ENCODE assay signal across 8 cellular contexts in genomic region chr5:154849791-154850201, GRCh38. TPM values are rescaled to one million over a fixed set of nuclear protein-coding genes. Genes with fewer than 3 reads are reported as not detected.
DNase-seq lines count a peak whose midpoint lies in the region; ATAC-seq and TF ChIP-seq lines count a peak whose summit lies in the region.

No MANE protein-coding gene starts in this region.

- H3K4me1 ChIP-seq in iPS-20b (ENCODE audit: insufficient read depth, low read length) (peaks cover 16% of the 10 kb centered on the region), skeletal muscle satellite cell (ENCODE audit: control insufficient read depth, insufficient read depth, low read length) (peaks cover 18% of the 10 kb centered on the region)

- TF ChIP-seq CTCF in HL-60 (IDR thresholded peaks at IDR 0.05; ENCODE audit: insufficient read depth, low read length): no peak
- TF ChIP-seq CTCF in brain microvascular endothelial cell (IDR thresholded peaks at IDR 0.05; ENCODE audit: low read depth, low read length, missing control alignments): no peak

- peak overlapping the region; percentile 83; the same call in 1 of the 2 replicates for H3K9ac ChIP-seq in iPS-20b (ENCODE audit: low read depth, low read length)
- peak overlapping the region; percentile 52 for H3K9ac ChIP-seq in skeletal muscle satellite cell (ENCODE audit: low read depth, low read length)

- in situ Hi-C loops in brain microvascular endothelial cell (cut with HindIII; ENCODE audit: low pct_ligation_motif_present, low sequenced_read_pairs): no loop called here

- ATAC-seq in GM21576 (IDR thresholded peaks at IDR 0.05; ENCODE audit: unreplicated experiment) (no peak), GM18861 (IDR thresholded peaks at IDR 0.05; ENCODE audit: unreplicated experiment) (no peak)

- DNase-seq in HL-60 (ENCODE audit: low read depth in 1 of 2, low spot score in 1 of 2) (peak in 1 of 2 experiments; percentile 82), brain microvascular endothelial cell (no peak), NCI-H2081 treated with DMSO at 0.1 percent for 48 hours (lab: John Stamatoyannopoulos, UW) (no peak)
- no peak for DNase-seq in central memory CD4-positive, alpha-beta T cell

- H3K4me3 ChIP-seq in HL-60 (replicated peaks; ENCODE audit: insufficient read depth, low read length): no peak overlapping the region
- H3K4me3 ChIP-seq in brain microvascular endothelial cell (ENCODE audit: low read depth, low read length): peak overlapping the region; percentile 64
- peak overlapping the region; percentile 79 for H3K4me3 ChIP-seq in iPS-20b (ENCODE audit: low read length)
- H3K4me3 ChIP-seq in skeletal muscle satellite cell (ENCODE audit: low read length): peak overlapping the region; percentile 72

- H3K9me3 ChIP-seq in iPS-20b (ENCODE audit: insufficient read depth, low read depth, low read length) (no peaks in the 10 kb centered on the region), skeletal muscle satellite cell (replicated peaks; ENCODE audit: low read length) (no peaks in the 10 kb centered on the region)

- H3K27me3 ChIP-seq in HL-60 (ENCODE audit: insufficient read depth, poor library complexity, severe bottlenecking) (no peaks in the 10 kb centered on the region), brain microvascular endothelial cell (replicated peaks) (no peaks in the 10 kb centered on the region), iPS-20b (ENCODE audit: insufficient read depth, low read length) (no peaks in the 10 kb centered on the region), skeletal muscle satellite cell (ENCODE audit: control insufficient read depth, insufficient read depth, low read length) (no peaks in the 10 kb centered on the region)

- peak overlapping the region; percentile 46 for H3K27ac ChIP-seq in HL-60 (replicated peaks)
- peak overlapping the region; percentile 3 for H3K27ac ChIP-seq in brain microvascular endothelial cell
- H3K27ac ChIP-seq in iPS-20b (ENCODE audit: low read length): peak overlapping the region; percentile 68

- H3K4me2 ChIP-seq in skeletal muscle satellite cell (ENCODE audit: low read length): peak overlapping the region; percentile 88

- H3K36me3 ChIP-seq in brain microvascular endothelial cell (replicated peaks): no peaks in the 10 kb centered on the region
- H3K36me3 ChIP-seq in iPS-20b (ENCODE audit: insufficient read depth, low read depth, low read length): no peaks in the 10 kb centered on the region
- no peaks in the 10 kb centered on the region for H3K36me3 ChIP-seq in skeletal muscle satellite cell (ENCODE audit: insufficient read depth, low read length)

RNA-seq across cellular contexts. Expression of gene FAXDC2, which starts 0.6 kb away (rescaled TPM):
- 0.44 and 0.76 TPM in 2 replicates for total RNA-seq in skeletal muscle satellite cell (2012; rRNA removed)

RNA-seq across cellular contexts. Expression of gene CNOT8, which starts 8.6 kb away (rescaled TPM):
- total RNA-seq in skeletal muscle satellite cell (2012; rRNA removed): 40.1 and 54.0 TPM in 2 replicates

Comparison
In these comparisons a context has a peak if more than half of its experiments do, and no peak if none do; other contexts are left out.
1. H3K27ac ChIP-seq: peak in every context shown above with its lines; median percentile 68 in iPS-20b; 46 in HL-60; 3 in brain microvascular endothelial cell.